Comparison of ENCODE assay signal across 1 cellular context in genomic region chr10:5434017-5434753, GRCh38.
TF ChIP-seq lines count a peak whose summit lies in the region.

No MANE protein-coding gene starts in this region.

TF ChIP-seq in H1, 55 proteins besides CTCF, POLR2A, EP300 and RAD21:
- TF ChIP-seq CREB1 (IDR thresholded peaks at IDR 0.05), result no peak
- TF ChIP-seq SIRT6 (IDR thresholded peaks at IDR 0.05; ENCODE audit: low read length), result no peak
- no peak for TF ChIP-seq FOSL1 (IDR thresholded peaks at IDR 0.05; ENCODE audit: insufficient read depth, low read depth, low read length)
- TF ChIP-seq CHD1 (IDR thresholded peaks at IDR 0.05; ENCODE audit: low read depth, low read length), result no peak
- no peak for TF ChIP-seq MAFK (IDR thresholded peaks at IDR 0.05; ENCODE audit: low read depth, low read length)
- TF ChIP-seq TCF12 (IDR thresholded peaks at IDR 0.05; ENCODE audit: low read depth, low read length), result no peak
- no peak for TF ChIP-seq BRCA1 (IDR thresholded peaks at IDR 0.05; ENCODE audit: low read depth, low read length)
- TF ChIP-seq ASH2L (IDR thresholded peaks at IDR 0.05; ENCODE audit: low read length), result no peak
- no peak for TF ChIP-seq BCL11A (IDR thresholded peaks at IDR 0.05; ENCODE audit: low read depth in 2 of 2, low read length in 2 of 2)
- TF ChIP-seq GABPA (IDR thresholded peaks at IDR 0.05; ENCODE audit: borderline replicate concordance, insufficient read depth, low read length), result no peak
- TF ChIP-seq NRF1 (IDR thresholded peaks at IDR 0.05; ENCODE audit: low read depth, low read length), result no peak
- no peak for TF ChIP-seq YY1 (IDR thresholded peaks at IDR 0.05; ENCODE audit: low read depth, low read length)
- TF ChIP-seq NANOG (IDR thresholded peaks at IDR 0.05; ENCODE audit: insufficient read depth, low read depth, low read length, poor library complexity, severe bottlenecking), result no peak
- TF ChIP-seq CEBPB (IDR thresholded peaks at IDR 0.05; ENCODE audit: low read depth, low read length), result no peak
- TF ChIP-seq EGR1 (IDR thresholded peaks at IDR 0.05; ENCODE audit: borderline replicate concordance, low read depth, low read length), result no peak
TF ChIP-seq in H1: peak in this region for 0.
